ENCODE assay signal across 10 cellular contexts in genomic region chr17:81253358-81254131, GRCh38. TPM values are rescaled to one million over a fixed set of nuclear protein-coding genes. Genes with fewer than 3 reads are reported as not detected.
DNase-seq lines count a peak whose midpoint lies in the region; ATAC-seq and TF ChIP-seq lines count a peak whose summit lies in the region.
"Had no signal": no experiment of that assay in that cellular context is flagged by ENCODE, and none has a peak within 500 bp of the region (broad histone marks: within the 10 kb centered on the region; RNA-seq: fewer than 3 reads in every experiment).

No MANE protein-coding gene starts in this region.

- H3K36me3 Mint-ChIP-seq in endothelial cell (ENCODE audit: low read depth, unreplicated experiment) = peaks cover 8% of the 10 kb centered on the region
- H3K36me3 Mint-ChIP-seq in nephron (ENCODE audit: low read depth) = peaks cover 7% of the 10 kb centered on the region

- no peak overlapping the region for H3K4me3 ChIP-seq in suprapubic skin
- H3K4me3 ChIP-seq: BLaER1 treated with 17β-estradiol and CSF1 and Interleukin-3, amounts not matched to agents 10 nM and 100 nM had no signal

- ATAC-seq in HG02763 (IDR thresholded peaks at IDR 0.05; ENCODE audit: unreplicated experiment) = no peak

- no peaks in the 10 kb centered on the region for H3K9me3 ChIP-seq in suprapubic skin

- peaks cover 38% of the 10 kb centered on the region for H3K36me3 ChIP-seq in suprapubic skin

- H3K4me1 Mint-ChIP-seq in endothelial cell (ENCODE audit: unreplicated experiment) (peaks cover 6% of the 10 kb centered on the region), nephron (peaks cover 46% of the 10 kb centered on the region)

- peaks cover 33% of the 10 kb centered on the region for H3K4me1 ChIP-seq in suprapubic skin

- DNase-seq in DMS79 treated with DMSO at 0.1 percent for 48 hours (lab: John Stamatoyannopoulos, UW) = peak; percentile 11
- no peak for DNase-seq in DMS79 (lab: John Stamatoyannopoulos, UW)
- peak; percentile 23 for DNase-seq in NCI-H526 treated with DMSO at 0.1 percent for 48 hours (lab: John Stamatoyannopoulos, UW)
- peak; percentile 80 for DNase-seq in activated CD8-positive, alpha-beta memory T cell treated with anti-CD3 and anti-CD28 coated beads for 24 hours
- peak; percentile 61 for DNase-seq in endothelial cell (ENCODE audit: low spot score)
- DNase-seq in suprapubic skin (ENCODE audit: low spot score in 2 of 2) = no peak

- H3K27me3 Mint-ChIP-seq in endothelial cell (ENCODE audit: unreplicated experiment) (peaks cover 8% of the 10 kb centered on the region), nephron (ENCODE audit: low read depth) (peaks cover 13% of the 10 kb centered on the region)
- H3K27me3 Mint-ChIP-seq: dendritic cell treated with granulocyte-macrophage colony-stimulating factor and Interleukin-4, amounts not matched to agents 40 ng/mL and 50 ng/mL, for 4 days had no signal

- WGBS in suprapubic skin = 60% methylated on average over 19 of the region's 19 CpGs

- H3K27me3 ChIP-seq in suprapubic skin = no peaks in the 10 kb centered on the region

- H3K9me3 Mint-ChIP-seq in endothelial cell (ENCODE audit: unreplicated experiment) = no peaks in the 10 kb centered on the region
- H3K9me3 Mint-ChIP-seq in nephron = no peaks in the 10 kb centered on the region
- H3K9me3 Mint-ChIP-seq: dendritic cell treated with granulocyte-macrophage colony-stimulating factor and Interleukin-4, amounts not matched to agents 40 ng/mL and 50 ng/mL, for 4 days had no signal

- TF ChIP-seq CTCF in endothelial cell (IDR thresholded peaks at IDR 0.05; ENCODE audit: unreplicated experiment) (peak; percentile 86), nephron (IDR thresholded peaks at IDR 0.05; ENCODE audit: unreplicated experiment in 3 of 3) (peak; percentile 75 to 80 (median 75)), suprapubic skin (IDR thresholded peaks at IDR 0.05) (peak; percentile 79 to 85)

- H3K4me3 Mint-ChIP-seq in endothelial cell (ENCODE audit: unreplicated experiment) (peak overlapping the region; percentile 30), nephron (peak overlapping the region; percentile 2 to 26 (median 24))
- H3K4me3 Mint-ChIP-seq: dendritic cell treated with granulocyte-macrophage colony-stimulating factor and Interleukin-4, amounts not matched to agents 40 ng/mL and 50 ng/mL, for 4 days had no signal

- no peak overlapping the region for H3K27ac ChIP-seq in suprapubic skin

- no peak overlapping the region for H3K27ac Mint-ChIP-seq in endothelial cell (ENCODE audit: unreplicated experiment)
- peak overlapping the region; percentile 58 to 74 (median 59) for H3K27ac Mint-ChIP-seq in nephron
- H3K27ac Mint-ChIP-seq: dendritic cell treated with granulocyte-macrophage colony-stimulating factor and Interleukin-4, amounts not matched to agents 40 ng/mL and 50 ng/mL, for 4 days had no signal

- TF ChIP-seq EP300 in suprapubic skin (IDR thresholded peaks at IDR 0.05) = no peak

- TF ChIP-seq POLR2A in suprapubic skin (IDR thresholded peaks at IDR 0.05) = no peak

RNA-seq across cellular contexts. Expression of gene NDUFAF8, which starts 14.4 kb away (rescaled TPM):
- 31.2 TPM for total RNA-seq in endothelial cell (ENCODE audit: unreplicated experiment)
- total RNA-seq in suprapubic skin = 10 to 100 TPM; 17.8 to 39.4 (median 25.9) TPM

RNA-seq across cellular contexts. Expression of gene TEPSIN, which starts 14.7 kb away (rescaled TPM):
- 43.8 TPM for total RNA-seq in endothelial cell (ENCODE audit: unreplicated experiment)
- 10 to 100 TPM; 43.0 to 94.5 (median 55.3) TPM for total RNA-seq in suprapubic skin

RNA-seq across cellular contexts. Expression of gene CEP131, which starts 30.8 kb away (rescaled TPM):
- 21.1 TPM for total RNA-seq in endothelial cell (ENCODE audit: unreplicated experiment)
- total RNA-seq in suprapubic skin = 1 to 10 TPM; 4.2 to 9.5 (median 8.0) TPM

RNA-seq across cellular contexts. Expression of gene SLC38A10, which starts 41.6 kb away (rescaled TPM):
- total RNA-seq in endothelial cell (ENCODE audit: unreplicated experiment) = 57.2 TPM
- total RNA-seq in suprapubic skin = 10 to 100 TPM; 48.5 to 84.9 (median 69.4) TPM

Comparison
In these comparisons a context has a peak if more than half of its experiments do, and no peak if none do; other contexts are left out.
1. DNase-seq: peak in DMS79 treated with DMSO at 0.1 percent for 48 hours (single experiment), NCI-H526 treated with DMSO at 0.1 percent for 48 hours (single experiment), activated CD8-positive, alpha-beta memory T cell treated with anti-CD3 and anti-CD28 coated beads for 24 hours (single experiment) and endothelial cell (single experiment); none in DMS79 (single experiment) and suprapubic skin (0 of 2).
2. Peak in every context shown above with its lines, with median percentiles within 50 percentile points of each other: CTCF ChIP-seq.